In the genomic region with DNA sequence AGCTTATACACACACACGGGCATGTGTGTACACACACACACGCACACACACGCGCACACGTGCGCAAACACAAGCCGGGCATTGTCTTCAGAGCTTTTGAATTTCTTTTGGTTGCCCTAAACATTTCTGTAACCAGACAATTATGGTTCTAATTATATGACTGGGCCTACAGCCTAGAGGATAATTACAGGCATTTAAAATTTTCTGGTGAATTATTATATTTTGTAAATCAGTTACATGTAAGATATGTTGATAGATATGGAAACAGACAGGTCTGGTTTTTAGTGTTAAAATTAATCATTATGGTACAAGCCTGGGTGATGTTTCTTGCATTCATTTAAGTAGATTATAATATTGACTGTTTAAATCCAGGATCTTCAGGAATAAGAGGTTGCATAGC, we compare ENCODE assay signal across 24 cellular contexts.
"Had no signal": no experiment of that assay in that cellular context is flagged by ENCODE, and none has a peak within 500 bp of the region (broad histone marks: within the 10 kb centered on the region; RNA-seq: fewer than 3 reads in every experiment).

No MANE protein-coding gene starts in this region.

- H3K9me3 ChIP-seq: Peyer's patch, SJCRH30 had no signal

- H3K4me3 ChIP-seq: cardiac muscle cell, Peyer's patch, SJCRH30 had no signal

- H3K4me2 ChIP-seq: KMS-11 had no signal

- DNase-seq: activated CD4-positive, alpha-beta T cell treated with anti-CD3 and anti-CD28 coated beads for 36 hours; activated CD8-positive, alpha-beta memory T cell treated with anti-CD3 and anti-CD28 coated beads, Interleukin-2, amount 50 U/mL, for 4 hours; activated CD8-positive, alpha-beta T cell treated with anti-CD3 and anti-CD28 coated beads for 36 hours; activated gamma-delta T cell treated with Interleukin-2 at 50 U/mL for 16 hours; activated naive CD4-positive, alpha-beta T cell treated with anti-CD3 and anti-CD28 coated beads, Interleukin-2, amount 10 ng/mL, durations not matched to agents 7 days and 5 days; activated naive CD8-positive, alpha-beta T cell treated with anti-CD3 and anti-CD28 coated beads for 36 hours; activated T-cell treated with anti-CD3 and anti-CD28 coated beads, Interleukin-2, amount 50 U/mL, for 72 hours; brain microvascular endothelial cell; cerebellar nuclear complex; NCI-H1092; NCI-H1694; NCI-H2029; NCI-H446; NCI-H524; NCI-H82; Peyer's patch; Right ventricle myocardium superior; SJCRH30; T-helper 17 cell; T-helper 9 cell; WERI-Rb-1 had no signal

- H3K36me3 ChIP-seq: brain microvascular endothelial cell, cardiac muscle cell, Peyer's patch, SJCRH30, WERI-Rb-1 had no signal

- H3K27me3 ChIP-seq: brain microvascular endothelial cell, cardiac muscle cell, Peyer's patch had no signal

- H3K9ac ChIP-seq: KMS-11 had no signal

- ATAC-seq: activated CD4-positive, alpha-beta T cell treated with anti-CD3 and anti-CD28 coated beads for 36 hours; activated CD8-positive, alpha-beta T cell treated with anti-CD3 and anti-CD28 coated beads for 36 hours; activated T-cell treated with anti-CD3 and anti-CD28 coated beads, Interleukin-2, amount 50 U/mL, for 72 hours; T-helper 17 cell had no signal

- H3K27ac ChIP-seq: brain microvascular endothelial cell, cardiac muscle cell, KMS-11, Peyer's patch, RWPE1, SJCRH30, WERI-Rb-1 had no signal

- H3K4me1 ChIP-seq: Peyer's patch, SJCRH30 had no signal
